ENCODE assay signal across 23 cellular contexts in genomic region chr2:191463790-191464189, GRCh38.
"Had no signal": no experiment of that assay in that cellular context is flagged by ENCODE, and none has a peak within 500 bp of the region (broad histone marks: within the 10 kb centered on the region; RNA-seq: fewer than 3 reads in every experiment).

No MANE protein-coding gene starts in this region.

- H3K4me3 Mint-ChIP-seq: effector memory CD8-positive, alpha-beta T cell; naive thymus-derived CD8-positive, alpha-beta T cell; nephron progenitor cell; stimulated activated effector memory CD8-positive, alpha-beta T cell treated with anti-CD3 and anti-CD28 coated beads, Interleukin-12 subunit alpha, Interleukin-12 subunit beta, amount 100 ng/mL, for 72 hours had no signal

- DNase-seq: cerebellar nuclear complex; cortex of kidney; effector memory CD8-positive, alpha-beta T cell; foreskin fibroblast; gastrocnemius medialis; head of caudate nucleus; kidney; naive thymus-derived CD8-positive, alpha-beta T cell; nephron progenitor cell; nucleus accumbens; ovary; stimulated activated CD4-positive, alpha-beta T cell treated with anti-CD3 and anti-CD28 coated beads, Interleukin-2, amount 100 ng/mL, for 24 hours; stimulated activated CD4-positive, alpha-beta T cell treated with anti-CD3 and anti-CD28 coated beads, Interleukin-4, amount 100 ng/mL, for 24 hours; stimulated activated naive CD4-positive, alpha-beta T cell treated with Interleukin-2 at 50 U/mL for 16 hours; substantia nigra; testis; upper lobe of left lung had no signal

- H3K27me3 ChIP-seq: gastrocnemius medialis, hepatocyte, ovary, testis, tibial nerve, upper lobe of left lung had no signal

- FAIRE-seq: urothelium cell line had no signal

- H3K4me1 Mint-ChIP-seq: naive thymus-derived CD8-positive, alpha-beta T cell; stimulated activated effector memory CD8-positive, alpha-beta T cell treated with anti-CD3 and anti-CD28 coated beads, Interleukin-12 subunit alpha, Interleukin-12 subunit beta, amount 100 ng/mL, for 72 hours had no signal

- H3K4me2 ChIP-seq: hepatocyte had no signal

- H2AFZ ChIP-seq: hepatocyte had no signal

- H3K36me3 ChIP-seq: gastrocnemius medialis, ovary, tibial nerve, upper lobe of left lung had no signal

- H3K4me1 ChIP-seq: gastrocnemius medialis, testis, tibial nerve had no signal

- H3K9me3 ChIP-seq: gastrocnemius medialis, ovary, testis, upper lobe of left lung had no signal

- H3K4me3 ChIP-seq: gastrocnemius medialis, hepatocyte, ovary, testis, tibial nerve, upper lobe of left lung had no signal

- H3K36me3 Mint-ChIP-seq: stimulated activated effector memory CD8-positive, alpha-beta T cell treated with anti-CD3 and anti-CD28 coated beads, Interleukin-12 subunit alpha, Interleukin-12 subunit beta, amount 100 ng/mL, for 72 hours had no signal

- H3K79me2 ChIP-seq: hepatocyte had no signal

- H3K27ac Mint-ChIP-seq: effector memory CD8-positive, alpha-beta T cell; naive thymus-derived CD8-positive, alpha-beta T cell; nephron progenitor cell; stimulated activated effector memory CD8-positive, alpha-beta T cell treated with anti-CD3 and anti-CD28 coated beads, Interleukin-12 subunit alpha, Interleukin-12 subunit beta, amount 100 ng/mL, for 72 hours had no signal

- ATAC-seq: effector memory CD8-positive, alpha-beta T cell; gastrocnemius medialis; left lobe of liver; naive thymus-derived CD8-positive, alpha-beta T cell; sciatic nerve; stimulated activated effector memory CD8-positive, alpha-beta T cell treated with anti-CD3 and anti-CD28 coated beads, Interleukin-12 subunit alpha, Interleukin-12 subunit beta, amount 100 ng/mL, for 72 hours had no signal

- H3K27ac ChIP-seq: gastrocnemius medialis, hepatocyte, ovary, testis, tibial nerve, upper lobe of left lung had no signal
